ENCODE assay signal across 9 cellular contexts in genomic region chr16:89378947-89379771, GRCh38.
A peak's percentile ranks its signal among the peaks of the same experiment; 100 is the strongest.
DNase-seq lines count a peak whose midpoint lies in the region; ATAC-seq, FAIRE-seq and TF ChIP-seq lines count a peak whose summit lies in the region.
"Had no signal": no experiment of that assay in that cellular context is flagged by ENCODE, and none has a peak within 500 bp of the region (broad histone marks: within the 10 kb centered on the region; RNA-seq: fewer than 3 reads in every experiment).

No MANE protein-coding gene starts in this region.

- H3K36me3 ChIP-seq in K562 (ENCODE audit: control insufficient read depth, insufficient read depth, low read length) (peaks cover 9% of the 10 kb centered on the region), kidney epithelial cell (ENCODE audit: control insufficient read depth, insufficient read depth, low read length) (no peaks in the 10 kb centered on the region), suprapubic skin (no peaks in the 10 kb centered on the region)

- no peaks in the 10 kb centered on the region for H3K27me3 Mint-ChIP-seq in activated CD8-positive, alpha-beta T cell treated with anti-CD3 and anti-CD28 coated beads, Interleukin-2, amount 10 ng/mL, durations not matched to agents 7 days and 5 days (ENCODE audit: low read depth)
- H3K27me3 Mint-ChIP-seq in activated CD8-positive, alpha-beta T cell treated with anti-CD3 and anti-CD28 coated beads for 36 hours, result no peaks in the 10 kb centered on the region

- H3K27ac ChIP-seq in K562 (ENCODE audit: extremely low read depth, low read depth, low read length) (no peak overlapping the region), suprapubic skin (peak overlapping the region; percentile 58), substantia nigra (ENCODE audit: low read depth, low read length, poor library complexity, severe bottlenecking) (no peak overlapping the region)
- H3K27ac ChIP-seq: VCaP had no signal

- peaks cover 39 to 45% of the 10 kb centered on the region in 2 experiments for H3K4me1 ChIP-seq in K562 (replicated peaks in 1 of 2; ENCODE audit: control insufficient read depth in 2 of 2, insufficient read depth in 2 of 2, low read length in 2 of 2)
- H3K4me1 ChIP-seq in suprapubic skin, result peaks cover 53% of the 10 kb centered on the region

- H3K4me3 ChIP-seq in K562 (no peak overlapping the region), kidney epithelial cell (ENCODE audit: low read depth, low read length) (no peak overlapping the region), suprapubic skin (no peak overlapping the region)

- H4K20me1 ChIP-seq in K562 (replicated peaks; ENCODE audit: control insufficient read depth, insufficient read depth, low read length), result peaks cover 87% of the 10 kb centered on the region

- ATAC-seq in activated CD8-positive, alpha-beta T cell treated with anti-CD3 and anti-CD28 coated beads, Interleukin-2, amount 10 ng/mL, durations not matched to agents 7 days and 5 days, result no peak
- no peak for ATAC-seq in activated CD8-positive, alpha-beta T cell treated with anti-CD3 and anti-CD28 coated beads for 36 hours
- ATAC-seq in K562 (no peak), GM18505 (IDR thresholded peaks at IDR 0.05; ENCODE audit: unreplicated experiment) (no peak)

- 79% methylated on average over 29 of the region's 29 CpGs for WGBS in K562 (ENCODE audit: insufficient coverage, low coverage, missing lambda C conversion rate)
- WGBS in suprapubic skin, result 37% methylated on average over 29 of the region's 29 CpGs

- TF ChIP-seq EP300 in K562 (IDR thresholded peaks at IDR 0.05; ENCODE audit: low read length) (no peak), suprapubic skin (IDR thresholded peaks at IDR 0.05) (no peak)

- H3K9me1 ChIP-seq in K562 (ENCODE audit: control insufficient read depth, insufficient read depth, low read length), result peaks cover 24% of the 10 kb centered on the region

- TF ChIP-seq CTCF in activated CD8-positive, alpha-beta T cell treated with anti-CD3 and anti-CD28 coated beads for 36 hours (IDR thresholded peaks at IDR 0.05), result no peak
- no peak for TF ChIP-seq CTCF in K562 (IDR thresholded peaks at IDR 0.05 in 2 of 3, conservative IDR thresholded peaks at IDR 0.05 in 1 of 3; ENCODE audit: insufficient read depth in 2 of 3, low read depth in 1 of 3, low read length in 3 of 3)
- TF ChIP-seq CTCF in kidney epithelial cell (IDR thresholded peaks at IDR 0.05; ENCODE audit: insufficient read depth, low read length, poor library complexity, severe bottlenecking), result peak; percentile 41
- no peak for TF ChIP-seq CTCF in suprapubic skin (IDR thresholded peaks at IDR 0.05)

- H3K9ac ChIP-seq in K562 (ENCODE audit: insufficient read depth in 1 of 2, low read depth in 2 of 2, low read length in 2 of 2), result peak overlapping the region in 1 of 2 experiments; percentile 69; a peak in 2 of 4 replicates

- no peak for FAIRE-seq in K562 (lab: Jason Lieb, UNC)

- intact Hi-C loops in activated CD8-positive, alpha-beta T cell treated with anti-CD3 and anti-CD28 coated beads for 36 hours (cut with micrococcal nuclease), result no loop called here
- intact Hi-C loops in K562 (cut with micrococcal nuclease), result no loop called here

- in situ Hi-C loops in K562 (cut with MboI), result no loop called here

- H3K4me2 ChIP-seq in K562 (ENCODE audit: insufficient read depth, low read length), result no peak overlapping the region

- peaks cover 71% of the 10 kb centered on the region for H3K4me1 Mint-ChIP-seq in activated CD8-positive, alpha-beta T cell treated with anti-CD3 and anti-CD28 coated beads, Interleukin-2, amount 10 ng/mL, durations not matched to agents 7 days and 5 days (ENCODE audit: low read depth)
- peaks cover 79% of the 10 kb centered on the region for H3K4me1 Mint-ChIP-seq in activated CD8-positive, alpha-beta T cell treated with anti-CD3 and anti-CD28 coated beads for 36 hours (ENCODE audit: low read depth)

- peaks cover 23% of the 10 kb centered on the region for H3K36me3 Mint-ChIP-seq in activated CD8-positive, alpha-beta T cell treated with anti-CD3 and anti-CD28 coated beads, Interleukin-2, amount 10 ng/mL, durations not matched to agents 7 days and 5 days (ENCODE audit: low read depth)
- H3K36me3 Mint-ChIP-seq in activated CD8-positive, alpha-beta T cell treated with anti-CD3 and anti-CD28 coated beads for 36 hours (ENCODE audit: low read depth), result peaks cover 16% of the 10 kb centered on the region

- H3K9me3 Mint-ChIP-seq in activated CD8-positive, alpha-beta T cell treated with anti-CD3 and anti-CD28 coated beads, Interleukin-2, amount 10 ng/mL, durations not matched to agents 7 days and 5 days (ENCODE audit: insufficient read depth), result no peaks in the 10 kb centered on the region
- H3K9me3 Mint-ChIP-seq in activated CD8-positive, alpha-beta T cell treated with anti-CD3 and anti-CD28 coated beads for 36 hours, result no peaks in the 10 kb centered on the region

- no peak overlapping the region for H3K4me3 Mint-ChIP-seq in activated CD8-positive, alpha-beta T cell treated with anti-CD3 and anti-CD28 coated beads, Interleukin-2, amount 10 ng/mL, durations not matched to agents 7 days and 5 days
- H3K4me3 Mint-ChIP-seq in activated CD8-positive, alpha-beta T cell treated with anti-CD3 and anti-CD28 coated beads for 36 hours, result no peak overlapping the region

- TF ChIP-seq RAD21 in K562 (CRISPR knock-in tag; conservative IDR thresholded peaks at IDR 0.05 in 1 of 2, IDR thresholded peaks at IDR 0.05 in 1 of 2), result no peak

- DNase-seq in activated CD8-positive, alpha-beta T cell treated with anti-CD3 and anti-CD28 coated beads, Interleukin-2, amount 10 ng/mL, durations not matched to agents 7 days and 5 days, result no peak
- DNase-seq in activated CD8-positive, alpha-beta T cell treated with anti-CD3 and anti-CD28 coated beads for 36 hours, result no peak
- DNase-seq in K562 (ENCODE audit: extremely low read depth in 1 of 4, low spot score in 3 of 4) (no peak), kidney epithelial cell (ENCODE audit: low read depth) (no peak), suprapubic skin (ENCODE audit: low spot score in 2 of 2) (no peak), substantia nigra (lab: John Stamatoyannopoulos, UW) (no peak)
- no peak for DNase-seq in activated CD8-positive, alpha-beta memory T cell treated with anti-CD3 and anti-CD28 coated beads, Interleukin-2, amount 50 U/mL, for 48 hours

- CTCF ChIA-PET in activated CD8-positive, alpha-beta T cell treated with anti-CD3 and anti-CD28 coated beads, Interleukin-2, amount 10 ng/mL, durations not matched to agents 7 days and 5 days (lab: Charles Lee), result interaction anchor here (0.8 kb wide), 1 partner anchor 17 kb away, joined by 3 read pairs; no protein-coding TSS in a partner anchor
- CTCF ChIA-PET in activated CD8-positive, alpha-beta T cell treated with anti-CD3 and anti-CD28 coated beads for 36 hours (lab: Charles Lee), result interaction anchor here (1.0 to 1.3 kb wide), 2 partner anchors 17 to 46 kb away, joined by 3 to 5 read pairs; no protein-coding TSS in a partner anchor
- CTCF ChIA-PET in K562 (lab: Yijun Ruan, JAX; ENCODE audit: low intra/inter-chr PET ratio), result no interaction called here

- no peak overlapping the region for H2AFZ ChIP-seq in K562 (ENCODE audit: low read depth, low read length)

- peaks cover 100% of the 10 kb centered on the region for H3K79me2 ChIP-seq in K562 (ENCODE audit: control insufficient read depth, insufficient read depth, low read length)

- TF ChIP-seq POLR2A in K562 (conservative IDR thresholded peaks at IDR 0.05), result no peak
- TF ChIP-seq POLR2A in suprapubic skin (IDR thresholded peaks at IDR 0.05), result no peak
- no peak for TF ChIP-seq POLR2A in GM18505 (IDR thresholded peaks at IDR 0.05; ENCODE audit: borderline replicate concordance, extremely low read depth, insufficient read depth, insufficient read length)

- H3K27me3 ChIP-seq in K562 (ENCODE audit: control insufficient read depth in 2 of 2, insufficient read depth in 2 of 2, low read length in 2 of 2) (no peaks in the 10 kb centered on the region), kidney epithelial cell (ENCODE audit: control insufficient read depth, insufficient read depth, low read length) (no peaks in the 10 kb centered on the region), suprapubic skin (no peaks in the 10 kb centered on the region)

- H3K9me3 ChIP-seq in K562 (replicated peaks; ENCODE audit: control insufficient read depth, insufficient read depth, low read depth, low read length) (no peaks in the 10 kb centered on the region), suprapubic skin (no peaks in the 10 kb centered on the region)

- H3K27ac Mint-ChIP-seq in activated CD8-positive, alpha-beta T cell treated with anti-CD3 and anti-CD28 coated beads, Interleukin-2, amount 10 ng/mL, durations not matched to agents 7 days and 5 days, result peak overlapping the region; percentile 22
- H3K27ac Mint-ChIP-seq in activated CD8-positive, alpha-beta T cell treated with anti-CD3 and anti-CD28 coated beads for 36 hours, result no peak overlapping the region

- no TSS peak for BruUV-seq in K562 (replicated peaks; lab: Mats Ljungman, UMichigan)

- POLR2A ChIA-PET in activated CD8-positive, alpha-beta T cell treated with anti-CD3 and anti-CD28 coated beads, Interleukin-2, amount 10 ng/mL, durations not matched to agents 7 days and 5 days (lab: Charles Lee), result interaction anchor here (1.1 to 1.8 kb wide), 2 partner anchors 21 to 109 kb away, joined by 3 to 5 read pairs; no protein-coding TSS in a partner anchor
- POLR2A ChIA-PET in activated CD8-positive, alpha-beta T cell treated with anti-CD3 and anti-CD28 coated beads for 36 hours (lab: Charles Lee), result interaction anchor here (0.8 to 1.0 kb wide), 2 partner anchors 30 to 35 kb away, joined by 6 read pairs; no protein-coding TSS in a partner anchor
- POLR2A ChIA-PET in K562 (lab: Yijun Ruan, JAX), result interaction anchor here (1.1 to 1.6 kb wide), 6 partner anchors 8 to 47 kb away, joined by 3 to 6 read pairs (median 4); no protein-coding TSS in a partner anchor

TF ChIP-seq in K562, 482 proteins besides CTCF, POLR2A, EP300 and RAD21:
- TF ChIP-seq POLR2G (IDR thresholded peaks at IDR 0.05; ENCODE audit: low read depth, low read length) (peak; percentile 43; the same call in 1 of the 2 replicates), RBM22 (IDR thresholded peaks at IDR 0.05; ENCODE audit: low read depth, low read length, poor library complexity, severe bottlenecking) (peak; percentile 57), NR3C1 (CRISPR knock-in tag; IDR thresholded peaks at IDR 0.05) (no peak), ARHGAP35 (IDR thresholded peaks at IDR 0.05; ENCODE audit: partially characterized antibody) (no peak)
- TF ChIP-seq, protein P1, sequence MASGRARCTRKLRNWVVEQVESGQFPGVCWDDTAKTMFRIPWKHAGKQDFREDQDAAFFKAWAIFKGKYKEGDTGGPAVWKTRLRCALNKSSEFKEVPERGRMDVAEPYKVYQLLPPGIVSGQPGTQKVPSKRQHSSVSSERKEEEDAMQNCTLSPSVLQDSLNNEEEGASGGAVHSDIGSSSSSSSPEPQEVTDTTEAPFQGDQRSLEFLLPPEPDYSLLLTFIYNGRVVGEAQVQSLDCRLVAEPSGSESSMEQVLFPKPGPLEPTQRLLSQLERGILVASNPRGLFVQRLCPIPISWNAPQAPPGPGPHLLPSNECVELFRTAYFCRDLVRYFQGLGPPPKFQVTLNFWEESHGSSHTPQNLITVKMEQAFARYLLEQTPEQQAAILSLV (tag; IDR thresholded peaks at IDR 0.05), result no peak
